ENCODE assay signal across 8 cellular contexts in the genomic region with DNA sequence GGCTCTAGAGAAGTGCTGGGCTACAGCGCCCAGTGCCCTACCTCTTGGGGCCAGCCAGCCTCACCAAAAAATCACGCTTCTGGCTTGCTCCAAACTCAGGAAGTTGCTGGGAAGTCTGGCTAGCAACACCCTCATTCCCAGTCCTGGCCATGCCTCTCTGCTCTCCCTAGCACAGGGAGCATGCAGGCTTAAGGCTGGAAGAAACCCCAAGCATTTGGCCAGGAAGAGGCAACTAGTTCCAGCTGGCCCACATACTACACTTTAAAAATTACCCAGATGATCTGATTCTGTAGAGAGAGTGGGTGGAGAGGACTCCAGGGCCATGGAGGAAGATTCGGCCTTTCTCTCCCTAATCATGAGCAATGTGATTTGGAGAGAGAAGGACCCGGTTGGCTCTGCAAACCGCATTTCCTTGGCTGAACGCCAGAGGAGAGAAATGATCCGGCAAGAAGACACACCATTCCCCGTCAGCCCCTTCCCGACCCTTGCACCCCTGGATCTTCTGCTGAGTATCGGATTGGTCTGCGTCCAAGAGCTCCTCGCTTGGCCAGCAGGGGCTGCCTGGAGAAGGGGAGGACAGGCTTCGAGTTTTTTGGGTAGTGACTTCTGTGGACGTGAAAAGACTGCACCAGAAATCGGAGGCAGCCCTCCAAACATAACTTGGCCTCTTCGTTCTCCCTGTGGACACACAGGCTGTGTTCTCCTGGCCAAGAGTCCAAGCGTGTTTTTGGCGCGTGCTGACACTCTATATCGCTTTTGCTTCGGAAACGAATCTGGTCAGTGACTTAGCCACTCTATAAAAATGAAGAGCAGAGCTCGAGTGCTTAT.
A peak's percentile ranks its signal among the peaks of the same experiment; 100 is the strongest.
DNase-seq lines count a peak whose midpoint lies in the region; ATAC-seq, FAIRE-seq and TF ChIP-seq lines count a peak whose summit lies in the region.

No MANE protein-coding gene starts in this region.

- peaks cover 5% of the 10 kb centered on the region for H3K4me1 ChIP-seq in Caco-2

- no peaks in the 10 kb centered on the region for H3K36me3 ChIP-seq in Caco-2 (ENCODE audit: control insufficient read depth, insufficient read depth, low read length)

- H3K36me3 Mint-ChIP-seq in Caco-2 (ENCODE audit: insufficient read depth, unreplicated experiment) (no peaks in the 10 kb centered on the region), glutamatergic neuron (ENCODE audit: unreplicated experiment) (no peaks in the 10 kb centered on the region)

- DNase-seq in Caco-2 (peak; percentile 34 to 49), astrocyte of the cerebellum (ENCODE audit: low read depth) (peak; percentile 12), hepatic stellate cell (ENCODE audit: low spot score) (peak; percentile 12), posterior vena cava (ENCODE audit: low spot score) (peak; percentile 93), COR-L47 (lab: John Stamatoyannopoulos, UW) (no peak), glutamatergic neuron (no peak), RCC 7860 (ENCODE audit: low spot score) (no peak)

- BruUV-seq in Caco-2 (replicated peaks; lab: Mats Ljungman, UMichigan), result no TSS peak

- peak overlapping the region; percentile 2; the same call in 1 of the 2 replicates for H3K4me3 ChIP-seq in Caco-2 (ENCODE audit: low read depth, low read length)
- peak overlapping the region; percentile 12 for H3K4me3 ChIP-seq in astrocyte of the cerebellum (ENCODE audit: low read depth, low read length)

- no peaks in the 10 kb centered on the region for H3K9me3 ChIP-seq in Caco-2

- H3K4me1 Mint-ChIP-seq in Caco-2 (ENCODE audit: low read depth, unreplicated experiment) (peaks cover 11% of the 10 kb centered on the region), glutamatergic neuron (ENCODE audit: low read depth, unreplicated experiment) (no peaks in the 10 kb centered on the region)

- H3K9me3 Mint-ChIP-seq in Caco-2 (ENCODE audit: unreplicated experiment) (no peaks in the 10 kb centered on the region), glutamatergic neuron (ENCODE audit: unreplicated experiment) (no peaks in the 10 kb centered on the region)

- no peak for FAIRE-seq in RCC 7860 (lab: Jason Lieb, UNC)

- no peak for ATAC-seq in GM18519 (IDR thresholded peaks at IDR 0.05; ENCODE audit: low FRiP score, unreplicated experiment)

- H3K27me3 ChIP-seq in Caco-2 (replicated peaks; ENCODE audit: control insufficient read depth, insufficient read depth, low read length), result no peaks in the 10 kb centered on the region

- TF ChIP-seq CTCF in Caco-2 (IDR thresholded peaks at IDR 0.05; ENCODE audit: insufficient read depth in 1 of 2, low read depth in 1 of 2, low read length in 1 of 2, severe bottlenecking in 1 of 2, unreplicated experiment in 1 of 2), result peak in 1 of 2 experiments; percentile 15
- peak; percentile 40 for TF ChIP-seq CTCF in astrocyte of the cerebellum (IDR thresholded peaks at IDR 0.05; ENCODE audit: low read depth, low read length, missing control alignments)
- TF ChIP-seq CTCF in glutamatergic neuron (IDR thresholded peaks at IDR 0.05; ENCODE audit: partially characterized antibody, unreplicated experiment), result no peak

- CTCF ChIA-PET in Caco-2 (lab: Charles Lee), result no interaction called here

- H3K27me3 Mint-ChIP-seq in Caco-2 (ENCODE audit: insufficient read depth, unreplicated experiment) (no peaks in the 10 kb centered on the region), glutamatergic neuron (ENCODE audit: unreplicated experiment) (no peaks in the 10 kb centered on the region)

- POLR2A ChIA-PET in Caco-2 (lab: Charles Lee), result no interaction called here

- H3K27ac Mint-ChIP-seq in Caco-2 (ENCODE audit: unreplicated experiment), result peak overlapping the region; percentile 22
- no peak overlapping the region for H3K27ac Mint-ChIP-seq in glutamatergic neuron (ENCODE audit: unreplicated experiment)

- in situ Hi-C loops in astrocyte of the cerebellum (cut with HindIII; ENCODE audit: low sequenced_read_pairs), result no loop called here

- intact Hi-C loops in Caco-2 (cut with micrococcal nuclease; ENCODE audit: unreplicated experiment), result no loop called here
- intact Hi-C loops in posterior vena cava (cut with DNase I), result loop anchor here (10.0 kb wide), 2 partner anchors 269 to 1099 kb away; a partner anchor contains a TSS

- H3K4me3 Mint-ChIP-seq in Caco-2 (ENCODE audit: unreplicated experiment) (peak overlapping the region; percentile 52), glutamatergic neuron (ENCODE audit: unreplicated experiment) (no peak overlapping the region)

Comparison
In these comparisons a context has a peak if more than half of its experiments do, and no peak if none do; other contexts are left out.
1. DNase-seq: peak in Caco-2 (2 of 2), astrocyte of the cerebellum (single experiment), hepatic stellate cell (single experiment) and posterior vena cava (single experiment); none in COR-L47 (single experiment), glutamatergic neuron (single experiment) and RCC 7860 (single experiment).